ENCODE assay signal across 38 cellular contexts in the genomic region with DNA sequence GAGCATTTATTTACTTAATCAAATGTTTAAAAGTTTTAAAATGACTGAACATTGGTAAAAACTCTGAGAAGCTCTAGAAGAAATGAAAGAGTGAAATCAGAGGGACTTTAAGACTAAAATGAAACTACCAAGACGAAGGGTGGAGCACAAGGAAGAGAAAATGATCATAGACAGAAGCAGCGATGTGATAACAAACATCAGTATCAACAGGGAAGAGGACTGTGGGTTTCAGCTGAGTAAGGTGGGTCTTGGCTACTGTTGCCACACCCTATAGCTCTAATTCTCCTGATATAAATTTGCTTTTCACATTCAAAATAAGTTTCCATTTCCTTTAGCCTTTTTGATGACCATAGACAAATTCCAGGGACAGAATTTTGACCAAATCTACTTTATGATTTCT. TPM values are rescaled to one million over a fixed set of nuclear protein-coding genes. Genes with fewer than 3 reads are reported as not detected.
"Had no signal": no experiment of that assay in that cellular context is flagged by ENCODE, and none has a peak within 500 bp of the region (broad histone marks: within the 10 kb centered on the region; RNA-seq: fewer than 3 reads in every experiment).

No MANE protein-coding gene starts in this region.

- H3K36me3 Mint-ChIP-seq: activated CD4-positive, alpha-beta memory T cell treated with anti-CD3 and anti-CD28 coated beads for 36 hours; activated naive CD8-positive, alpha-beta T cell; activated naive CD8-positive, alpha-beta T cell treated with anti-CD3 and anti-CD28 coated beads, Interleukin-2, amount 10 ng/mL, durations not matched to agents 7 days and 5 days had no signal

- H3K4me3 ChIP-seq: ascending aorta, cardiac muscle cell had no signal

- H3K27me3 Mint-ChIP-seq: activated B cell treated with CpG ODN at 0.5 μM for 24 hours; activated CD4-positive, alpha-beta memory T cell treated with anti-CD3 and anti-CD28 coated beads for 36 hours; activated CD4-positive, alpha-beta T cell treated with anti-CD3 and anti-CD28 coated beads, Interleukin-2, amount 10 ng/mL, durations not matched to agents 24 days and 14 days; activated naive CD8-positive, alpha-beta T cell; brain; central memory CD8-positive, alpha-beta T cell had no signal

- H3K27ac Mint-ChIP-seq: activated B cell treated with CpG ODN at 0.5 μM for 24 hours; activated CD4-positive, alpha-beta memory T cell treated with anti-CD3 and anti-CD28 coated beads for 36 hours; activated CD4-positive, alpha-beta T cell treated with anti-CD3 and anti-CD28 coated beads, Interleukin-2, amount 10 ng/mL, durations not matched to agents 24 days and 14 days; activated CD8-positive, alpha-beta T cell treated with anti-CD3 and anti-CD28 coated beads for 36 hours; activated naive CD4-positive, alpha-beta T cell treated with anti-CD3 and anti-CD28 coated beads for 36 hours; activated naive CD8-positive, alpha-beta T cell; activated naive CD8-positive, alpha-beta T cell treated with anti-CD3 and anti-CD28 coated beads, Interleukin-2, amount 10 ng/mL, durations not matched to agents 7 days and 5 days; activated naive CD8-positive, alpha-beta T cell treated with anti-CD3 and anti-CD28 coated beads, Interleukin-2, amount 50 U/mL, for 24 hours; activated T-helper 1 cell treated with anti-CD3 and anti-CD28 coated beads, Interleukin-12 subunit alpha, Interleukin-12 subunit beta, Interleukin-2, Interleukin-4 antibody, amounts not matched to agents 30 ng/mL and 10 ng/mL and 1 ng/mL, durations not matched to agents 14 hours and 24 hours and 36 hours; activated T-helper 17 cell treated with anti-CD3 and anti-CD28 coated beads, Interleukin-2, amount 50 U/mL, for 72 hours; brain; T-helper 1 cell treated with Interleukin-12 subunit alpha and Interleukin-12 subunit beta and Interleukin-4 antibody, amounts not matched to agents 30 μg/mL and 1 μg/mL, for 36 hours; T-helper 2 cell treated with Interferon-gamma antibody and Interleukin-4, amounts not matched to agents 5 μg/mL and 100 μg/mL, for 36 hours had no signal

- H3K9me3 Mint-ChIP-seq: activated CD4-positive, alpha-beta memory T cell treated with anti-CD3 and anti-CD28 coated beads for 36 hours; activated CD4-positive, alpha-beta T cell treated with anti-CD3 and anti-CD28 coated beads, Interleukin-2, amount 10 ng/mL, durations not matched to agents 24 days and 14 days; activated naive CD4-positive, alpha-beta T cell treated with anti-CD3 and anti-CD28 coated beads for 36 hours; activated T-helper 1 cell treated with anti-CD3 and anti-CD28 coated beads, Interleukin-12 subunit alpha, Interleukin-12 subunit beta, Interleukin-2, Interleukin-4 antibody, amounts not matched to agents 30 ng/mL and 10 ng/mL and 1 ng/mL, durations not matched to agents 14 hours and 24 hours and 36 hours; T-helper 2 cell treated with Interferon-gamma antibody and Interleukin-4, amounts not matched to agents 5 μg/mL and 100 μg/mL, for 36 hours had no signal

- H3K4me1 Mint-ChIP-seq: activated B cell treated with CpG ODN at 0.5 μM for 24 hours; activated CD4-positive, alpha-beta T cell treated with anti-CD3 and anti-CD28 coated beads, Interleukin-2, amount 10 ng/mL, durations not matched to agents 24 days and 14 days; activated naive CD8-positive, alpha-beta T cell treated with anti-CD3 and anti-CD28 coated beads, Interleukin-2, amount 10 ng/mL, durations not matched to agents 7 days and 5 days; activated naive CD8-positive, alpha-beta T cell treated with anti-CD3 and anti-CD28 coated beads, Interleukin-2, amount 50 U/mL, for 24 hours; activated T-helper 17 cell treated with anti-CD3 and anti-CD28 coated beads, Interleukin-2, amount 50 U/mL, for 72 hours; brain; central memory CD8-positive, alpha-beta T cell had no signal

- H3K4me3 Mint-ChIP-seq: activated B cell treated with CpG ODN at 0.5 μM for 24 hours; activated CD4-positive, alpha-beta memory T cell treated with anti-CD3 and anti-CD28 coated beads for 36 hours; activated CD4-positive, alpha-beta T cell treated with anti-CD3 and anti-CD28 coated beads, Interleukin-2, amount 10 ng/mL, durations not matched to agents 24 days and 14 days; activated CD8-positive, alpha-beta T cell treated with anti-CD3 and anti-CD28 coated beads for 36 hours; activated naive CD4-positive, alpha-beta T cell treated with anti-CD3 and anti-CD28 coated beads for 36 hours; activated naive CD8-positive, alpha-beta T cell; activated naive CD8-positive, alpha-beta T cell treated with anti-CD3 and anti-CD28 coated beads, Interleukin-2, amount 10 ng/mL, durations not matched to agents 7 days and 5 days; activated naive CD8-positive, alpha-beta T cell treated with anti-CD3 and anti-CD28 coated beads, Interleukin-2, amount 50 U/mL, for 24 hours; activated T-cell treated with anti-CD3 and anti-CD28 coated beads, Interleukin-2, amount 50 U/mL, for 4 hours; activated T-helper 1 cell treated with anti-CD3 and anti-CD28 coated beads, Interleukin-12 subunit alpha, Interleukin-12 subunit beta, Interleukin-2, Interleukin-4 antibody, amounts not matched to agents 30 ng/mL and 10 ng/mL and 1 ng/mL, durations not matched to agents 14 hours and 24 hours and 36 hours; activated T-helper 17 cell treated with anti-CD3 and anti-CD28 coated beads, Interleukin-2, amount 50 U/mL, for 72 hours; brain; central memory CD8-positive, alpha-beta T cell; T-helper 1 cell treated with Interleukin-12 subunit alpha and Interleukin-12 subunit beta and Interleukin-4 antibody, amounts not matched to agents 30 μg/mL and 1 μg/mL, for 36 hours; T-helper 2 cell treated with Interferon-gamma antibody and Interleukin-4, amounts not matched to agents 5 μg/mL and 100 μg/mL, for 36 hours had no signal

- H3K36me3 ChIP-seq: cardiac muscle cell had no signal

- ATAC-seq: activated CD8-positive, alpha-beta T cell treated with anti-CD3 and anti-CD28 coated beads for 36 hours; activated naive CD8-positive, alpha-beta T cell treated with anti-CD3 and anti-CD28 coated beads, Interleukin-2, amount 50 U/mL, for 24 hours; activated T-cell treated with anti-CD3 and anti-CD28 coated beads, Interleukin-2, amount 50 U/mL, for 4 hours; activated T-helper 17 cell treated with anti-CD3 and anti-CD28 coated beads, Interleukin-2, amount 50 U/mL, for 72 hours had no signal

- H3K9me3 ChIP-seq: ascending aorta had no signal

- DNase-seq: activated B cell treated with CpG ODN at 0.5 μM for 24 hours; activated CD4-positive, alpha-beta memory T cell treated with anti-CD3 and anti-CD28 coated beads for 36 hours; activated CD4-positive, alpha-beta T cell treated with anti-CD3 and anti-CD28 coated beads for 4 hours; activated CD4-positive, alpha-beta T cell treated with anti-CD3 and anti-CD28 coated beads, Interleukin-2, amount 10 ng/mL, durations not matched to agents 24 days and 14 days; activated CD4-positive, alpha-beta T cell treated with anti-CD3 and anti-CD28 coated beads, Interleukin-2, amount 50 U/mL, for 1 hour; activated CD4-positive, alpha-beta T cell treated with anti-CD3 and anti-CD28 coated beads, Interleukin-2, amount 50 U/mL, for 4 hours; activated CD4-positive, CD25-positive, alpha-beta regulatory T cell treated with anti-CD3 and anti-CD28 coated beads, Interleukin-2, amount 50 U/mL, for 72 hours; activated CD8-positive, alpha-beta memory T cell treated with anti-CD3 and anti-CD28 coated beads, Interleukin-2, amount 50 U/mL, for 4 hours; activated CD8-positive, alpha-beta T cell treated with anti-CD3 and anti-CD28 coated beads for 36 hours; activated effector memory CD4-positive, alpha-beta T cell treated with anti-CD3 and anti-CD28 coated beads, Interleukin-2, amount 50 U/mL, for 16 hours; activated gamma-delta T cell treated with Interleukin-2 at 50 U/mL for 16 hours; activated naive CD4-positive, alpha-beta T cell; activated naive CD4-positive, alpha-beta T cell treated with anti-CD3 and anti-CD28 coated beads for 36 hours; activated naive CD4-positive, alpha-beta T cell treated with anti-CD3 and anti-CD28 coated beads, Interleukin-2, amount 50 U/mL, for 16 hours; activated naive CD8-positive, alpha-beta T cell treated with anti-CD3 and anti-CD28 coated beads, Interleukin-2, amount 10 ng/mL, durations not matched to agents 7 days and 5 days; activated naive CD8-positive, alpha-beta T cell treated with anti-CD3 and anti-CD28 coated beads, Interleukin-2, amount 50 U/mL, for 24 hours; activated T-cell treated with anti-CD3 and anti-CD28 coated beads for 4 hours; activated T-cell treated with anti-CD3 and anti-CD28 coated beads, Interleukin-2, amount 50 U/mL, for 1 hour; activated T-cell treated with anti-CD3 and anti-CD28 coated beads, Interleukin-2, amount 50 U/mL, for 4 hours; amygdala; anterior cingulate cortex; caudate nucleus; cerebellar nuclear complex; SW 1271; T-helper 1 cell; T-helper 2 cell; T-helper 9 cell had no signal

RNA-seq across cellular contexts. Expression of gene SOD3, which starts 18.4 kb away (rescaled TPM):
- total RNA-seq: activated B cell treated with CpG ODN at 0.5 μM for 24 hours; activated CD4-positive, alpha-beta memory T cell treated with anti-CD3 and anti-CD28 coated beads for 36 hours; activated CD4-positive, alpha-beta T cell treated with anti-CD3 and anti-CD28 coated beads, Interleukin-2, amount 10 ng/mL, durations not matched to agents 24 days and 14 days; activated CD8-positive, alpha-beta memory T cell treated with anti-CD3 and anti-CD28 coated beads for 36 hours; activated CD8-positive, alpha-beta T cell treated with anti-CD3 and anti-CD28 coated beads for 36 hours; activated naive CD4-positive, alpha-beta T cell treated with anti-CD3 and anti-CD28 coated beads for 36 hours; activated naive CD8-positive, alpha-beta T cell treated with anti-CD3 and anti-CD28 coated beads, Interleukin-2, amount 10 ng/mL, durations not matched to agents 7 days and 5 days; activated T-helper 1 cell treated with anti-CD3 and anti-CD28 coated beads, Interleukin-12 subunit alpha, Interleukin-12 subunit beta, Interleukin-2, Interleukin-4 antibody, amounts not matched to agents 30 ng/mL and 10 ng/mL and 1 ng/mL, durations not matched to agents 14 hours and 24 hours and 36 hours; activated T-helper 17 cell treated with anti-CD3 and anti-CD28 coated beads, Interleukin-2, amount 50 U/mL, for 72 hours; bronchial epithelial cell had no signal
